9 cellular contexts compared by ENCODE assay signal in the genomic region with DNA sequence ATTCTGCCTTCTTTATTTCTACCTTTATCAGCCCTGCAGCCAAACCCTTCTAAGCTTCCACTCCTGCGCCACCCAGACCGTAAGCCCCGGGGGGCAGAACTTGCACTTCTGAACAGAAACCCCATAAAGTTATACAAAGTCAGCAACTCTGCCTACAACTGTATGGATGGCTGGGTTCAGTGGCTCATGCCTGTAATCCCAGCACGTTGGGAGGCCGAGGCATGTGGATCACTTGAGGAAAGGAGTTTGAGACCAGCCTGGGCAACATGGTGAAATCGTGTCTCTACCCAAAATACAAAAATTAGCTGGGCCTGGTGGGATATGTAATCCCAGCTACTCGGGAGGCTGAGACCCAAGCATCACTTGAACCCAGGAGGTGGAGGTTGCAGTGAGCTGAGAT.
DNase-seq lines count a peak whose midpoint lies in the region; ATAC-seq and TF ChIP-seq lines count a peak whose summit lies in the region.
"Had no signal": no experiment of that assay in that cellular context is flagged by ENCODE, and none has a peak within 500 bp of the region (broad histone marks: within the 10 kb centered on the region; RNA-seq: fewer than 3 reads in every experiment).

No MANE protein-coding gene starts in this region.

- peaks cover 22% of the 10 kb centered on the region for H3K36me3 Mint-ChIP-seq in effector memory CD8-positive, alpha-beta T cell (ENCODE audit: insufficient read depth)

- H3K27ac ChIP-seq in C4-2B (peak overlapping the region; percentile 90), MM.1S (ENCODE audit: low read length) (peak overlapping the region; percentile 35; the same call in 1 of the 2 replicates), parathyroid adenoma (peak overlapping the region; percentile 10)

- H3K9me3 Mint-ChIP-seq in effector memory CD8-positive, alpha-beta T cell: no peaks in the 10 kb centered on the region

- H3K27ac Mint-ChIP-seq in effector memory CD8-positive, alpha-beta T cell: peak overlapping the region; percentile 84 to 90

- ATAC-seq in effector memory CD8-positive, alpha-beta T cell (replicated peaks): no peak

- H2AFZ ChIP-seq in MM.1S (ENCODE audit: low read length) (no peak overlapping the region), parathyroid adenoma (no peak overlapping the region)

- H4K20me1 ChIP-seq in MM.1S (ENCODE audit: insufficient read depth, low read length): peaks cover 75% of the 10 kb centered on the region

- peak overlapping the region; percentile 53; the same call in 1 of the 2 replicates for H3K4me2 ChIP-seq in MM.1S (ENCODE audit: low read depth, low read length)
- H3K4me2 ChIP-seq in parathyroid adenoma (ENCODE audit: low read length): no peak overlapping the region

- H3K36me3 ChIP-seq in MM.1S (replicated peaks; ENCODE audit: insufficient read depth, low read length) (0 out of 2 replicates have a peak, but pooled peaks cover 3% of the 10 kb centered on the region), parathyroid adenoma (ENCODE audit: control insufficient read depth, insufficient read depth, low read length) (no peaks in the 10 kb centered on the region)
- H3K36me3 ChIP-seq: upper lobe of right lung had no signal

- peaks cover 99% of the 10 kb centered on the region for H3K79me2 ChIP-seq in MM.1S (ENCODE audit: low read length)
- H3K79me2 ChIP-seq in parathyroid adenoma: peaks cover 73% of the 10 kb centered on the region

- H3K9me3 ChIP-seq in MM.1S (replicated peaks; ENCODE audit: insufficient read depth, low read length) (no peaks in the 10 kb centered on the region), parathyroid adenoma (ENCODE audit: control insufficient read depth, low read length) (no peaks in the 10 kb centered on the region)
- H3K9me3 ChIP-seq: upper lobe of right lung had no signal

- H3K4me3 Mint-ChIP-seq in effector memory CD8-positive, alpha-beta T cell: peak overlapping the region; percentile 47 to 61

- H3K4me1 ChIP-seq in MM.1S (ENCODE audit: low read length) (peaks cover 39% of the 10 kb centered on the region), parathyroid adenoma (peaks cover under 1% of the 10 kb centered on the region)

- TF ChIP-seq CTCF in C4-2B (conservative IDR thresholded peaks at IDR 0.05) (no peak), MM.1S (IDR thresholded peaks at IDR 0.05; ENCODE audit: low read length) (no peak), parathyroid adenoma (IDR thresholded peaks at IDR 0.05) (no peak)

- peaks cover 55 to 64% of the 10 kb centered on the region in 2 donors for H3K4me1 Mint-ChIP-seq in effector memory CD8-positive, alpha-beta T cell (ENCODE audit: low read depth in 2 of 2)

- H3K4me3 ChIP-seq in MM.1S (ENCODE audit: low read length): 0 out of 2 replicates have a peak overlapping the region, but pooled peaks have one; percentile 7
- no peak overlapping the region for H3K4me3 ChIP-seq in parathyroid adenoma (ENCODE audit: low read depth, low read length)
- H3K4me3 ChIP-seq: upper lobe of right lung had no signal

- no peaks in the 10 kb centered on the region for H3K9me2 ChIP-seq in MM.1S (replicated peaks; ENCODE audit: insufficient read depth, low read length)

- H3K9ac ChIP-seq in MM.1S (ENCODE audit: low read length) (peak overlapping the region; percentile 28; the same call in 1 of the 2 replicates), parathyroid adenoma (no peak overlapping the region)

- H3K27me3 ChIP-seq in MM.1S (replicated peaks; ENCODE audit: insufficient read depth, low read length): no peaks in the 10 kb centered on the region
- no peaks in the 10 kb centered on the region for H3K27me3 ChIP-seq in parathyroid adenoma (ENCODE audit: control insufficient read depth, insufficient read depth, low read length)
- H3K27me3 ChIP-seq: upper lobe of right lung had no signal

- DNase-seq in MM.1S (no peak), AML-193 (lab: John Stamatoyannopoulos, UW) (no peak), OCI-M1 (lab: John Stamatoyannopoulos, UW) (no peak), GOT3 (lab: John Stamatoyannopoulos, UW) (no peak)
- no peak for DNase-seq in effector memory CD8-positive, alpha-beta T cell
- no peak for DNase-seq in effector CD4-positive, alpha-beta T cell
- DNase-seq: upper lobe of right lung had no signal

- no peaks in the 10 kb centered on the region for H3K27me3 Mint-ChIP-seq in effector memory CD8-positive, alpha-beta T cell

- H3F3A ChIP-seq in MM.1S (ENCODE audit: insufficient read depth, low read length): peaks cover 32% of the 10 kb centered on the region

Comparison
In these comparisons a context has a peak if more than half of its experiments do, and no peak if none do; other contexts are left out.
1. H3K27ac ChIP-seq: peak in every context shown above with its lines; median percentile 90 in C4-2B; 35 in MM.1S; 10 in parathyroid adenoma.